Comparison of ENCODE assay signal across 17 cellular contexts in genomic region chr7:14807498-14807897, GRCh38.
DNase-seq lines count a peak whose midpoint lies in the region; ATAC-seq, FAIRE-seq and TF ChIP-seq lines count a peak whose summit lies in the region.
"Had no signal": no experiment of that assay in that cellular context is flagged by ENCODE, and none has a peak within 500 bp of the region (broad histone marks: within the 10 kb centered on the region; RNA-seq: fewer than 3 reads in every experiment).

No MANE protein-coding gene starts in this region.

- FAIRE-seq in G401.6 (lab: Jason Lieb, UNC), result peak; percentile 28

- H3K27me3 ChIP-seq in brain microvascular endothelial cell (replicated peaks) (no peaks in the 10 kb centered on the region), osteoblast (ENCODE audit: insufficient read depth, low read length) (no peaks in the 10 kb centered on the region)
- H3K27me3 ChIP-seq: Peyer's patch had no signal

- no peak for TF ChIP-seq CTCF in brain microvascular endothelial cell (IDR thresholded peaks at IDR 0.05; ENCODE audit: low read depth, low read length, missing control alignments)
- TF ChIP-seq CTCF in osteoblast (IDR thresholded peaks at IDR 0.05; ENCODE audit: extremely low read depth, low read depth, low read length), result no peak

- H3K9me3 ChIP-seq in SK-N-MC (ENCODE audit: low read depth, low read length) (no peaks in the 10 kb centered on the region), osteoblast (ENCODE audit: low read depth, low read length) (no peaks in the 10 kb centered on the region)
- H3K9me3 ChIP-seq: HAP-1, Peyer's patch had no signal

- no peak overlapping the region for H3K9ac ChIP-seq in SK-N-MC (ENCODE audit: insufficient read length)

- H3K4me3 ChIP-seq in SK-N-MC (no peak overlapping the region), brain microvascular endothelial cell (ENCODE audit: low read depth, low read length) (no peak overlapping the region), osteoblast (ENCODE audit: insufficient read depth, low read length) (no peak overlapping the region)
- H3K4me3 ChIP-seq: HAP-1, Peyer's patch had no signal

- no peaks in the 10 kb centered on the region for H3K36me3 ChIP-seq in SK-N-MC (ENCODE audit: insufficient read depth, low read length)
- H3K36me3 ChIP-seq in brain microvascular endothelial cell (replicated peaks), result no peaks in the 10 kb centered on the region
- no peaks in the 10 kb centered on the region for H3K36me3 ChIP-seq in osteoblast (ENCODE audit: insufficient read depth, low read length)
- H3K36me3 ChIP-seq: HAP-1, Peyer's patch had no signal

- H3K27ac Mint-ChIP-seq in T-helper 2 cell treated with Interferon-gamma antibody and Interleukin-4, amounts not matched to agents 5 μg/mL and 100 μg/mL, for 36 hours, result no peak overlapping the region

- H3K27ac ChIP-seq in SK-N-MC (peak overlapping the region; percentile 78; the same call in 1 of the 2 replicates), brain microvascular endothelial cell (peak overlapping the region; percentile 39), osteoblast (ENCODE audit: low read depth, low read length) (peak overlapping the region; percentile 37)
- H3K27ac ChIP-seq: Peyer's patch had no signal

- no peaks in the 10 kb centered on the region for H3K36me3 Mint-ChIP-seq in T-helper 2 cell treated with Interferon-gamma antibody and Interleukin-4, amounts not matched to agents 5 μg/mL and 100 μg/mL, for 36 hours (ENCODE audit: low read depth)

- no peaks in the 10 kb centered on the region for H3K27me3 Mint-ChIP-seq in T-helper 2 cell treated with Interferon-gamma antibody and Interleukin-4, amounts not matched to agents 5 μg/mL and 100 μg/mL, for 36 hours (ENCODE audit: low read depth)

- no peaks in the 10 kb centered on the region for H3K79me2 ChIP-seq in osteoblast (ENCODE audit: insufficient read depth, low read length)

- no peak for ATAC-seq in GM21737 (IDR thresholded peaks at IDR 0.05; ENCODE audit: unreplicated experiment)

- H2AFZ ChIP-seq in osteoblast (ENCODE audit: low read length), result no peak overlapping the region

- H3K4me2 ChIP-seq in osteoblast (ENCODE audit: insufficient read depth, low read length), result no peak overlapping the region

- no peaks in the 10 kb centered on the region for H3K4me1 Mint-ChIP-seq in T-helper 2 cell treated with Interferon-gamma antibody and Interleukin-4, amounts not matched to agents 5 μg/mL and 100 μg/mL, for 36 hours (ENCODE audit: low read depth)

- in situ Hi-C loops in brain microvascular endothelial cell (cut with HindIII; ENCODE audit: low pct_ligation_motif_present, low sequenced_read_pairs), result no loop called here

- no peaks in the 10 kb centered on the region for H4K20me1 ChIP-seq in osteoblast (ENCODE audit: insufficient read depth, low read length)

- peaks cover 6% of the 10 kb centered on the region for H3K9me3 Mint-ChIP-seq in T-helper 2 cell treated with Interferon-gamma antibody and Interleukin-4, amounts not matched to agents 5 μg/mL and 100 μg/mL, for 36 hours

- H3K4me3 Mint-ChIP-seq in T-helper 2 cell treated with Interferon-gamma antibody and Interleukin-4, amounts not matched to agents 5 μg/mL and 100 μg/mL, for 36 hours, result no peak overlapping the region

- DNase-seq in SK-N-MC (ENCODE audit: low read depth, low spot score) (no peak), brain microvascular endothelial cell (no peak), osteoblast (ENCODE audit: insufficient read length, low spot score, missing footprints) (no peak), GOT3 (lab: John Stamatoyannopoulos, UW) (no peak)
- no peak for DNase-seq in effector CD8-positive, alpha-beta T cell (lab: John Stamatoyannopoulos, UW)
- no peak for DNase-seq in T-helper 2 cell treated with Interferon-gamma antibody and Interleukin-4, amounts not matched to agents 5 μg/mL and 100 μg/mL, for 36 hours (ENCODE audit: low spot score)
- DNase-seq: C1 segment of cervical spinal cord; NCI-H1105; NCI-H1694; NCI-H2107; NCI-H510A; NCI-H748 treated with DMSO at 0.1 percent for 48 hours; NK-92 treated with Interleukin-12 subunit alpha and Interleukin-12 subunit beta, amount 100 ng/mL, for 24 hours; Peyer's patch had no signal

- H3K4me1 ChIP-seq in osteoblast (ENCODE audit: insufficient read depth, low read length), result peaks cover 4% of the 10 kb centered on the region
- H3K4me1 ChIP-seq: HAP-1, Peyer's patch had no signal
